1 cellular context compared by ENCODE assay signal in genomic region chr10:50807851-50808776, GRCh38.
TF ChIP-seq lines count a peak whose summit lies in the region.

No MANE protein-coding gene starts in this region.

TF ChIP-seq in HepG2, 621 proteins besides CTCF, POLR2A, EP300 and RAD21 (continued from another document and continues in another):
- TF ChIP-seq TFAP4 (IDR thresholded peaks at IDR 0.05; ENCODE audit: borderline replicate concordance, low read depth): peak; percentile 91
- no peak for TF ChIP-seq IKZF5 (CRISPR knock-in tag; IDR thresholded peaks at IDR 0.05)
- no peak for TF ChIP-seq HINFP (CRISPR knock-in tag; IDR thresholded peaks at IDR 0.05; ENCODE audit: low read depth)
- TF ChIP-seq ZEB1 (IDR thresholded peaks at IDR 0.05; ENCODE audit: insufficient replicate concordance, low read depth): no peak
- no peak for TF ChIP-seq SYNCRIP (IDR thresholded peaks at IDR 0.05; ENCODE audit: insufficient read depth, low read depth, low read length)
- peak; percentile 70; the same call in 1 of the 2 replicates for TF ChIP-seq HDAC2 (CRISPR knock-in tag; IDR thresholded peaks at IDR 0.05)
- no peak for TF ChIP-seq TAF15 (IDR thresholded peaks at IDR 0.05; ENCODE audit: low read depth, low read length, poor library complexity, severe bottlenecking)
- TF ChIP-seq ATF7-NPFF (CRISPR knock-in tag; IDR thresholded peaks at IDR 0.05; ENCODE audit: low read depth): no peak
- 0 out of 2 replicates have a peak, but pooled peaks have one; percentile 16 for TF ChIP-seq KAT8 (CRISPR knock-in tag; IDR thresholded peaks at IDR 0.05)
- peak; percentile 70 for TF ChIP-seq SALL1 (CRISPR knock-in tag; IDR thresholded peaks at IDR 0.05)
- no peak for TF ChIP-seq MYPOP (CRISPR knock-in tag; IDR thresholded peaks at IDR 0.05)
- no peak for TF ChIP-seq ZBTB46 (CRISPR knock-in tag; IDR thresholded peaks at IDR 0.05; ENCODE audit: borderline replicate concordance)
- TF ChIP-seq DPF2 (CRISPR knock-in tag; IDR thresholded peaks at IDR 0.05; ENCODE audit: borderline replicate concordance, low read depth): peak; percentile 67
- no peak for TF ChIP-seq PRDM10 (CRISPR knock-in tag; IDR thresholded peaks at IDR 0.05; ENCODE audit: low read depth)
- peak; percentile 53; the same call in 1 of the 2 replicates for TF ChIP-seq HDAC1 (CRISPR knock-in tag; IDR thresholded peaks at IDR 0.05)
- no peak for TF ChIP-seq ZSCAN25 (CRISPR knock-in tag; IDR thresholded peaks at IDR 0.05)
- TF ChIP-seq MTF2 (CRISPR knock-in tag; IDR thresholded peaks at IDR 0.05; ENCODE audit: borderline replicate concordance): no peak
- TF ChIP-seq MAFF (IDR thresholded peaks at IDR 0.05; ENCODE audit: low read depth, low read length): peak; percentile 44; the same call in 1 of the 2 replicates
- no peak for TF ChIP-seq ZNF234 (CRISPR knock-in tag; conservative IDR thresholded peaks at IDR 0.05)
- TF ChIP-seq ZBTB4 (CRISPR knock-in tag; IDR thresholded peaks at IDR 0.05; ENCODE audit: borderline replicate concordance): no peak
- no peak for TF ChIP-seq MEIS2 (CRISPR knock-in tag; IDR thresholded peaks at IDR 0.05)
- no peak for TF ChIP-seq NR3C1 (CRISPR knock-in tag; IDR thresholded peaks at IDR 0.05)
- TF ChIP-seq ZNF280D (CRISPR knock-in tag; IDR thresholded peaks at IDR 0.05): no peak
- TF ChIP-seq FOXA1 (IDR thresholded peaks at IDR 0.05): no peak
- peak; percentile 86 for TF ChIP-seq FOXA1 (CRISPR knock-in tag; IDR thresholded peaks at IDR 0.05)
- TF ChIP-seq ZBTB38 (CRISPR knock-in tag; IDR thresholded peaks at IDR 0.05): no peak
- no peak for TF ChIP-seq ZNF841 (CRISPR knock-in tag; IDR thresholded peaks at IDR 0.05; ENCODE audit: borderline replicate concordance)
- no peak for TF ChIP-seq ZFP36L1 (CRISPR knock-in tag; IDR thresholded peaks at IDR 0.05)
- no peak; the same call in 1 of the 2 replicates for TF ChIP-seq RXRB (CRISPR knock-in tag; IDR thresholded peaks at IDR 0.05; ENCODE audit: borderline replicate concordance)
- TF ChIP-seq GZF1 (CRISPR knock-in tag; IDR thresholded peaks at IDR 0.05): no peak
- no peak for TF ChIP-seq SMAD1 (CRISPR knock-in tag; IDR thresholded peaks at IDR 0.05; ENCODE audit: borderline replicate concordance, low read depth)
- peak; percentile 83 for TF ChIP-seq FOXO1 (CRISPR knock-in tag; IDR thresholded peaks at IDR 0.05)
- TF ChIP-seq CREM (IDR thresholded peaks at IDR 0.05): 0 out of 2 replicates have a peak, but pooled peaks have one; percentile 22
- no peak for TF ChIP-seq CREM (CRISPR knock-in tag; IDR thresholded peaks at IDR 0.05)
- no peak for TF ChIP-seq SOX6 (IDR thresholded peaks at IDR 0.05)
- TF ChIP-seq SOX6 (CRISPR knock-in tag; IDR thresholded peaks at IDR 0.05): peak; percentile 42; the same call in 1 of the 2 replicates
- peak; percentile 82 for TF ChIP-seq SAP130 (CRISPR knock-in tag; IDR thresholded peaks at IDR 0.05; ENCODE audit: low read depth)
- TF ChIP-seq MED1 (CRISPR knock-in tag; IDR thresholded peaks at IDR 0.05): peak; percentile 52; the same call in 1 of the 2 replicates
- TF ChIP-seq ETV5 (CRISPR knock-in tag; IDR thresholded peaks at IDR 0.05; ENCODE audit: borderline replicate concordance): peak; percentile 31; the same call in 1 of the 2 replicates
- 0 out of 2 replicates have a peak, but pooled peaks have one; percentile 25 for TF ChIP-seq THAP11 (CRISPR knock-in tag; IDR thresholded peaks at IDR 0.05)
- no peak for TF ChIP-seq ZNF326 (CRISPR knock-in tag; IDR thresholded peaks at IDR 0.05; ENCODE audit: borderline replicate concordance)
- TF ChIP-seq NCOA1 (CRISPR knock-in tag; IDR thresholded peaks at IDR 0.05): no peak
- TF ChIP-seq NFIC (IDR thresholded peaks at IDR 0.05; ENCODE audit: low read length): no peak
- TF ChIP-seq ZNF546 (CRISPR knock-in tag; conservative IDR thresholded peaks at IDR 0.05): no peak
- TF ChIP-seq ZNF446 (CRISPR knock-in tag; IDR thresholded peaks at IDR 0.05): no peak
- no peak for TF ChIP-seq ZMAT5 (CRISPR knock-in tag; IDR thresholded peaks at IDR 0.05; ENCODE audit: borderline replicate concordance, low read depth)
- no peak for TF ChIP-seq ZNF276 (CRISPR knock-in tag; IDR thresholded peaks at IDR 0.05; ENCODE audit: low read depth)
- peak; percentile 78; the same call in 1 of the 2 replicates for TF ChIP-seq KDM6A (CRISPR knock-in tag; IDR thresholded peaks at IDR 0.05; ENCODE audit: low read depth)
